Comparison of ENCODE assay signal across 8 cellular contexts in genomic region chr19:18557474-18558201, GRCh38. TPM values are rescaled to one million over a fixed set of nuclear protein-coding genes. Genes with fewer than 3 reads are reported as not detected.
DNase-seq lines count a peak whose midpoint lies in the region; ATAC-seq and TF ChIP-seq lines count a peak whose summit lies in the region.

KXD1 (plus strand) TSS chr19:18557870; CDS start chr19:18562057, 4,187 bp downstream.

- H3K4me3 Mint-ChIP-seq in activated naive CD4-positive, alpha-beta T cell treated with anti-CD3 and anti-CD28 coated beads, Interleukin-2, amount 50 U/mL, for 24 hours: peak within 1 kb of the TSS; percentile 96

- H3K36me3 Mint-ChIP-seq in activated naive CD4-positive, alpha-beta T cell treated with anti-CD3 and anti-CD28 coated beads, Interleukin-2, amount 50 U/mL, for 24 hours: no peaks in the 10 kb centered on the region

- H3K9me3 Mint-ChIP-seq in activated naive CD4-positive, alpha-beta T cell treated with anti-CD3 and anti-CD28 coated beads, Interleukin-2, amount 50 U/mL, for 24 hours: no peaks in the 10 kb centered on the region

- H3K27ac Mint-ChIP-seq in activated naive CD4-positive, alpha-beta T cell treated with anti-CD3 and anti-CD28 coated beads, Interleukin-2, amount 50 U/mL, for 24 hours: peak within 1 kb of the TSS; percentile 97

- no peaks in the 10 kb centered on the region for H3K27me3 Mint-ChIP-seq in activated naive CD4-positive, alpha-beta T cell treated with anti-CD3 and anti-CD28 coated beads, Interleukin-2, amount 50 U/mL, for 24 hours

- peaks cover 30% of the 10 kb centered on the region for H3K4me1 Mint-ChIP-seq in activated naive CD4-positive, alpha-beta T cell treated with anti-CD3 and anti-CD28 coated beads, Interleukin-2, amount 50 U/mL, for 24 hours

- ATAC-seq in HG02571 (IDR thresholded peaks at IDR 0.05; ENCODE audit: unreplicated experiment) (peak; percentile 93), SK-N-SH treated with all-trans-retinoic acid at 6 μM for 48 hours (peak; percentile 99)

- H3K27ac ChIP-seq in temporal lobe (ENCODE audit: low read depth, low read length): peak within 1 kb of the TSS; percentile 85

- peak; percentile 98 for DNase-seq in GM04504 (ENCODE audit: low read depth)
- DNase-seq in NCI-H1092 (lab: John Stamatoyannopoulos, UW): peak; percentile 96
- DNase-seq in glomerular endothelial cell (ENCODE audit: extremely low read depth, low read depth, low spot score): peak; percentile 98
- peak; percentile 95 for DNase-seq in occipital lobe (lab: John Stamatoyannopoulos, UW)

TF ChIP-seq in SK-N-SH treated with all-trans-retinoic acid at 6 μM for 48 hours, 23 proteins besides CTCF, POLR2A, EP300 and RAD21:
- no peak for TF ChIP-seq ZC3H10 (CRISPR knock-in tag; IDR thresholded peaks at IDR 0.05)
- TF ChIP-seq ZNF8 (CRISPR knock-in tag; IDR thresholded peaks at IDR 0.05): no peak
- no peak; the same call in 1 of the 2 replicates for TF ChIP-seq TSHZ2 (CRISPR knock-in tag; IDR thresholded peaks at IDR 0.05)

RNA-seq across cellular contexts. Expression of gene KXD1, which starts in this region (rescaled TPM):
- total RNA-seq in glomerular endothelial cell (143 and 155 TPM in 2 replicates), occipital lobe (16.4 TPM), temporal lobe (20.9 TPM)

Comparison
In these comparisons a context has a peak if more than half of its experiments do, and no peak if none do; other contexts are left out.
1. Peak in every context shown above with its lines: DNase-seq, ATAC-seq and H3K27ac ChIP-seq.